ENCODE assay signal across 8 cellular contexts in genomic region chr5:82182662-82183061, GRCh38.
"Had no signal": no experiment of that assay in that cellular context is flagged by ENCODE, and none has a peak within 500 bp of the region (broad histone marks: within the 10 kb centered on the region; RNA-seq: fewer than 3 reads in every experiment).

No MANE protein-coding gene starts in this region.

- DNase-seq: IMR-90, KBM-7, KG1 had no signal

- H3K4me3 ChIP-seq: K562 had no signal

- H3K27ac ChIP-seq: HL-60, KMS-11 had no signal

- FAIRE-seq: HepG2, HTR-8/SVneo, K562 had no signal
